Comparison of ENCODE assay signal across 1 cellular context in genomic region chr5:173932695-173933139, GRCh38.
TF ChIP-seq lines count a peak whose summit lies in the region.

No MANE protein-coding gene starts in this region.

TF ChIP-seq in H1, 55 proteins besides CTCF, POLR2A, EP300 and RAD21:
- TF ChIP-seq POU5F1 (IDR thresholded peaks at IDR 0.05; ENCODE audit: low read depth, low read length), result peak; percentile 53; the same call in 1 of the 2 replicates
- no peak for TF ChIP-seq TAF1 (IDR thresholded peaks at IDR 0.05; ENCODE audit: low read depth, low read length)
